8 cellular contexts compared by ENCODE assay signal in genomic region chr3:113697192-113698090, GRCh38. TPM values are rescaled to one million over a fixed set of nuclear protein-coding genes. Genes with fewer than 3 reads are reported as not detected.
A peak's percentile ranks its signal among the peaks of the same experiment; 100 is the strongest.
DNase-seq lines count a peak whose midpoint lies in the region; ATAC-seq and TF ChIP-seq lines count a peak whose summit lies in the region.

No MANE protein-coding gene starts in this region.

- H3K36me3 ChIP-seq in KMS-11 (ENCODE audit: insufficient read depth) (no peaks in the 10 kb centered on the region), esophagus muscularis mucosa (peaks cover 0 to 5% (median 0%) of the 10 kb centered on the region in 4 donors)
- no peaks in the 10 kb centered on the region for H3K36me3 ChIP-seq in naive thymus-derived CD4-positive, alpha-beta T cell (ENCODE audit: control insufficient read depth in 2 of 3, insufficient read depth in 3 of 3, low read length in 3 of 3)

- no peaks in the 10 kb centered on the region for H3K27me3 Mint-ChIP-seq in activated CD8-positive, alpha-beta T cell treated with anti-CD3 and anti-CD28 coated beads for 36 hours
- no peaks in the 10 kb centered on the region for H3K27me3 Mint-ChIP-seq in naive thymus-derived CD4-positive, alpha-beta T cell

- H3K4me1 ChIP-seq in KMS-11 (ENCODE audit: low read depth, poor library complexity, severe bottlenecking) (peaks cover 17% of the 10 kb centered on the region), esophagus muscularis mucosa (peaks cover 40 to 49% (median 45%) of the 10 kb centered on the region in 4 donors)
- peaks cover 11 to 27% of the 10 kb centered on the region in 2 donors for H3K4me1 ChIP-seq in naive thymus-derived CD4-positive, alpha-beta T cell (ENCODE audit: control insufficient read depth in 2 of 2, insufficient read depth in 2 of 2, low read length in 2 of 2)

- TF ChIP-seq EP300 in esophagus muscularis mucosa (IDR thresholded peaks at IDR 0.05): no peak

- no peak overlapping the region for H3K4me3 Mint-ChIP-seq in activated CD8-positive, alpha-beta T cell treated with anti-CD3 and anti-CD28 coated beads for 36 hours
- no peak overlapping the region for H3K4me3 Mint-ChIP-seq in naive thymus-derived CD4-positive, alpha-beta T cell

- peak overlapping the region; percentile 93 for H2AFZ ChIP-seq in KMS-11 (ENCODE audit: low read depth)

- H3K79me2 ChIP-seq in KMS-11 (ENCODE audit: insufficient read depth, low read depth): peaks cover 8% of the 10 kb centered on the region; the same call in 1 of the 2 replicates

- ATAC-seq in activated CD8-positive, alpha-beta T cell treated with anti-CD3 and anti-CD28 coated beads for 36 hours: peak; percentile 5
- ATAC-seq in naive thymus-derived CD4-positive, alpha-beta T cell: peak; percentile 1
- no peak for ATAC-seq in HG02623 (IDR thresholded peaks at IDR 0.05; ENCODE audit: unreplicated experiment)
- ATAC-seq in HG03378 (IDR thresholded peaks at IDR 0.05; ENCODE audit: unreplicated experiment): no peak

- WGBS in esophagus muscularis mucosa: 7% methylated on average over 17 of the region's 17 CpGs

- peak overlapping the region; percentile 97 for H3K4me2 ChIP-seq in KMS-11

- H3K4me3 ChIP-seq in KMS-11 (IDR thresholded peaks at IDR 0.05; ENCODE audit: insufficient read depth, low read depth, low read length) (peak overlapping the region; percentile 92), esophagus muscularis mucosa (peak overlapping the region; percentile 90 to 98 (median 96))
- peak overlapping the region; percentile 82 for H3K4me3 ChIP-seq in naive thymus-derived CD4-positive, alpha-beta T cell (ENCODE audit: low read length)

- intact Hi-C loops in activated CD8-positive, alpha-beta T cell treated with anti-CD3 and anti-CD28 coated beads for 36 hours (cut with micrococcal nuclease): no loop called here
- intact Hi-C loops in esophagus muscularis mucosa (cut with DNase I): loop anchor here (2.0 kb wide), 1 partner anchor 49 kb away; the partner anchor contains the start of genes ATP6V1A and NAA50
- intact Hi-C loops in naive thymus-derived CD4-positive, alpha-beta T cell (cut with micrococcal nuclease): loop anchor here (1.0 to 10.0 kb wide), 9 partner anchors 39 to 1573 kb away; partner anchors contain the start of genes GTPBP8 (in 1 of the 2) and ZDHHC23 (in 1 of the 2)

- H3K9ac ChIP-seq in KMS-11: peak overlapping the region; percentile 42

- no peak for TF ChIP-seq CTCF in KMS-11 (conservative IDR thresholded peaks at IDR 0.05; ENCODE audit: low read depth, low read length)
- TF ChIP-seq CTCF in activated CD8-positive, alpha-beta T cell treated with anti-CD3 and anti-CD28 coated beads for 36 hours (IDR thresholded peaks at IDR 0.05): no peak
- no peak for TF ChIP-seq CTCF in esophagus muscularis mucosa (IDR thresholded peaks at IDR 0.05)

- no peak overlapping the region for H3K27ac Mint-ChIP-seq in activated CD8-positive, alpha-beta T cell treated with anti-CD3 and anti-CD28 coated beads for 36 hours
- no peak overlapping the region for H3K27ac Mint-ChIP-seq in naive thymus-derived CD4-positive, alpha-beta T cell

- CTCF ChIA-PET in activated CD8-positive, alpha-beta T cell treated with anti-CD3 and anti-CD28 coated beads for 36 hours (lab: Charles Lee): interaction anchor here (1.4 to 1.8 kb wide), 3 partner anchors 18 to 120 kb away, joined by 4 to 7 read pairs (median 4); no protein-coding TSS in a partner anchor
- CTCF ChIA-PET in naive thymus-derived CD4-positive, alpha-beta T cell (lab: Charles Lee): interaction anchor here (4.0 kb wide), 1 partner anchor 48 kb away, joined by 15 read pairs; the partner anchor contains the start of genes ATP6V1A and NAA50

- peaks cover 1% of the 10 kb centered on the region for H3K36me3 Mint-ChIP-seq in activated CD8-positive, alpha-beta T cell treated with anti-CD3 and anti-CD28 coated beads for 36 hours (ENCODE audit: low read depth)
- peaks cover 0 to 10% (median 0%) of the 10 kb centered on the region in 5 donors for H3K36me3 Mint-ChIP-seq in naive thymus-derived CD4-positive, alpha-beta T cell

- DNase-seq in EL (peak; percentile 17), esophagus muscularis mucosa (ENCODE audit: extremely low spot score) (no peak), HPDE6-E6E7 (ENCODE audit: extremely low spot score) (no peak)
- DNase-seq in activated CD8-positive, alpha-beta T cell treated with anti-CD3 and anti-CD28 coated beads for 36 hours: peak; percentile 55
- peak in 4 of 9 donors; percentile 9 to 55 (median 32) for DNase-seq in naive thymus-derived CD4-positive, alpha-beta T cell

- no peak for TF ChIP-seq POLR2A in esophagus muscularis mucosa (IDR thresholded peaks at IDR 0.05; ENCODE audit: low read depth)

- no peaks in the 10 kb centered on the region for H3K27me3 ChIP-seq in KMS-11 (ENCODE audit: insufficient read depth, low read depth)
- no peaks in the 10 kb centered on the region for H3K27me3 ChIP-seq in esophagus muscularis mucosa
- H3K27me3 ChIP-seq in naive thymus-derived CD4-positive, alpha-beta T cell (ENCODE audit: control insufficient read depth in 2 of 2, insufficient read depth in 2 of 2, low read length in 2 of 2): no peaks in the 10 kb centered on the region

- H3K9me3 ChIP-seq in esophagus muscularis mucosa: no peaks in the 10 kb centered on the region
- H3K9me3 ChIP-seq in naive thymus-derived CD4-positive, alpha-beta T cell (ENCODE audit: control insufficient read depth in 2 of 3, low read length in 3 of 3): no peaks in the 10 kb centered on the region

- H3K9me3 Mint-ChIP-seq in activated CD8-positive, alpha-beta T cell treated with anti-CD3 and anti-CD28 coated beads for 36 hours: no peaks in the 10 kb centered on the region
- H3K9me3 Mint-ChIP-seq in naive thymus-derived CD4-positive, alpha-beta T cell: no peaks in the 10 kb centered on the region

- H3K27ac ChIP-seq in KMS-11 (peak overlapping the region; percentile 26; the same call in 1 of the 2 replicates), esophagus muscularis mucosa (replicated peaks in 1 of 4) (peak overlapping the region; percentile 85 to 99 (median 99))
- H3K27ac ChIP-seq in naive thymus-derived CD4-positive, alpha-beta T cell (ENCODE audit: low read depth, low read length): peak overlapping the region; percentile 86

- POLR2A ChIA-PET in activated CD8-positive, alpha-beta T cell treated with anti-CD3 and anti-CD28 coated beads for 36 hours (lab: Charles Lee): interaction anchor here (1.9 kb wide), 1 partner anchor 48 kb away, joined by 14 read pairs; the partner anchor contains the start of gene NAA50
- POLR2A ChIA-PET in naive thymus-derived CD4-positive, alpha-beta T cell (lab: Charles Lee): interaction anchor here (0.6 to 5.7 kb wide), 5 partner anchors 29 to 974 kb away, joined by 3 to 69 read pairs (median 3); partner anchors contain the start of genes ATP6V1A and NAA50

- H4K20me1 ChIP-seq in KMS-11 (ENCODE audit: insufficient read depth): no peaks in the 10 kb centered on the region

- H3K4me1 Mint-ChIP-seq in activated CD8-positive, alpha-beta T cell treated with anti-CD3 and anti-CD28 coated beads for 36 hours (ENCODE audit: low read depth): peaks cover 23% of the 10 kb centered on the region
- peaks cover 23 to 36% (median 29%) of the 10 kb centered on the region in 7 donors for H3K4me1 Mint-ChIP-seq in naive thymus-derived CD4-positive, alpha-beta T cell

RNA-seq across cellular contexts. Expression of gene USF3, which starts 1.0 kb away (rescaled TPM):
- total RNA-seq in activated CD8-positive, alpha-beta T cell treated with anti-CD3 and anti-CD28 coated beads for 36 hours: 10 to 100 TPM; 11.3 to 11.9 TPM
- 10 to 100 TPM; 20.8 to 28.6 (median 25.0) TPM for total RNA-seq in esophagus muscularis mucosa
- 10 to 100 TPM; 20.2 to 31.8 (median 22.6) TPM for total RNA-seq in naive thymus-derived CD4-positive, alpha-beta T cell
- 1 to 10 TPM; 3.3 to 6.0 TPM for polyA plus RNA-seq in naive thymus-derived CD4-positive, alpha-beta T cell

RNA-seq across cellular contexts. Expression of gene NAA50, which starts 48.6 kb away (rescaled TPM):
- total RNA-seq in activated CD8-positive, alpha-beta T cell treated with anti-CD3 and anti-CD28 coated beads for 36 hours: 100 to 1,000 TPM; 117 to 118 TPM
- total RNA-seq in esophagus muscularis mucosa: 100 to 1,000 TPM in 3 of 4 donors, 10 to 100 TPM in 1; 98.0 to 153 (median 119) TPM
- total RNA-seq in naive thymus-derived CD4-positive, alpha-beta T cell: 10 to 100 TPM; 38.2 to 89.9 (median 50.6) TPM
- 10 to 100 TPM; 55.4 to 57.9 TPM for polyA plus RNA-seq in naive thymus-derived CD4-positive, alpha-beta T cell

RNA-seq across cellular contexts. Expression of gene ATP6V1A, which starts 49.4 kb away (rescaled TPM):
- 10 to 100 TPM; 36.7 to 40.7 TPM for total RNA-seq in activated CD8-positive, alpha-beta T cell treated with anti-CD3 and anti-CD28 coated beads for 36 hours
- 10 to 100 TPM; 21.0 to 23.5 (median 22.8) TPM for total RNA-seq in esophagus muscularis mucosa
- 10 to 100 TPM; 11.9 to 44.8 (median 28.1) TPM for total RNA-seq in naive thymus-derived CD4-positive, alpha-beta T cell
- polyA plus RNA-seq in naive thymus-derived CD4-positive, alpha-beta T cell: 10 to 100 TPM; 29.0 to 41.1 TPM

Comparison
In these comparisons a context has a peak if more than half of its experiments do, and no peak if none do; other contexts are left out.
1. DNase-seq: peak in EL (single experiment) and activated CD8-positive, alpha-beta T cell treated with anti-CD3 and anti-CD28 coated beads for 36 hours (single experiment); none in esophagus muscularis mucosa (single experiment) and HPDE6-E6E7 (single experiment).
2. H3K27ac ChIP-seq: peak in every context shown above with its lines; median percentile 99 in esophagus muscularis mucosa; 86 in naive thymus-derived CD4-positive, alpha-beta T cell; 26 in KMS-11.
3. ATAC-seq: peak in activated CD8-positive, alpha-beta T cell treated with anti-CD3 and anti-CD28 coated beads for 36 hours (single experiment) and naive thymus-derived CD4-positive, alpha-beta T cell (single experiment); none in HG02623 (single experiment) and HG03378 (single experiment).
4. Peak in every context shown above with its lines, with median percentiles within 50 percentile points of each other: H3K4me3 ChIP-seq.